ENCODE assay signal across 32 cellular contexts in genomic region chr3:73341272-73341671, GRCh38.
"Had no signal": no experiment of that assay in that cellular context is flagged by ENCODE, and none has a peak within 500 bp of the region (broad histone marks: within the 10 kb centered on the region; RNA-seq: fewer than 3 reads in every experiment).

No MANE protein-coding gene starts in this region.

- H3K4me1 ChIP-seq: ascending aorta, breast epithelium had no signal

- H3K27ac ChIP-seq: ascending aorta, breast epithelium, cardiac muscle cell, coronary artery, dorsolateral prefrontal cortex, WERI-Rb-1 had no signal

- DNase-seq: activated B cell treated with CpG ODN at 0.5 μM for 24 hours; activated CD4-positive, alpha-beta memory T cell treated with anti-CD3 and anti-CD28 coated beads for 36 hours; activated CD4-positive, alpha-beta T cell treated with anti-CD3 and anti-CD28 coated beads for 36 hours; activated CD4-positive, alpha-beta T cell treated with anti-CD3 and anti-CD28 coated beads, Interleukin-2, amount 10 ng/mL, durations not matched to agents 24 days and 14 days; activated CD8-positive, alpha-beta memory T cell treated with anti-CD3 and anti-CD28 coated beads, Interleukin-2, amount 10 ng/mL, durations not matched to agents 7 days and 5 days; activated CD8-positive, alpha-beta memory T cell treated with anti-CD3 and anti-CD28 coated beads, Interleukin-2, amount 50 U/mL, for 4 hours; activated CD8-positive, alpha-beta T cell treated with anti-CD3 and anti-CD28 coated beads, Interleukin-2, amount 10 ng/mL, durations not matched to agents 7 days and 5 days; activated gamma-delta T cell; activated naive CD4-positive, alpha-beta T cell; activated naive CD4-positive, alpha-beta T cell treated with anti-CD3 and anti-CD28 coated beads, Interleukin-2, amount 10 ng/mL, durations not matched to agents 7 days and 5 days; activated naive CD8-positive, alpha-beta T cell treated with anti-CD3 and anti-CD28 coated beads, Interleukin-2, amount 10 ng/mL, durations not matched to agents 7 days and 5 days; activated T-cell treated with anti-CD3 and anti-CD28 coated beads, Interleukin-2, amount 50 U/mL, for 1 hour; activated T-cell treated with anti-CD3 and anti-CD28 coated beads, Interleukin-2, amount 50 U/mL, for 72 hours; dorsolateral prefrontal cortex; effector memory CD4-positive, alpha-beta T cell; endodermal cell; foreskin fibroblast; T-helper 1 cell; T-helper 17 cell; T1000 had no signal

- H3K4me3 Mint-ChIP-seq: activated B cell treated with CpG ODN at 0.5 μM for 24 hours; activated CD4-positive, alpha-beta memory T cell treated with anti-CD3 and anti-CD28 coated beads for 36 hours; activated CD4-positive, alpha-beta T cell treated with anti-CD3 and anti-CD28 coated beads for 36 hours; activated CD4-positive, alpha-beta T cell treated with anti-CD3 and anti-CD28 coated beads, Interleukin-2, amount 10 ng/mL, durations not matched to agents 24 days and 14 days; activated CD8-positive, alpha-beta memory T cell treated with anti-CD3 and anti-CD28 coated beads, Interleukin-2, amount 10 ng/mL, durations not matched to agents 7 days and 5 days; activated CD8-positive, alpha-beta T cell treated with anti-CD3 and anti-CD28 coated beads, Interleukin-2, amount 10 ng/mL, durations not matched to agents 7 days and 5 days; activated naive CD4-positive, alpha-beta T cell treated with anti-CD3 and anti-CD28 coated beads, Interleukin-2, amount 10 ng/mL, durations not matched to agents 7 days and 5 days; activated naive CD8-positive, alpha-beta T cell treated with anti-CD3 and anti-CD28 coated beads, Interleukin-2, amount 10 ng/mL, durations not matched to agents 7 days and 5 days; activated T-cell treated with anti-CD3 and anti-CD28 coated beads, Interleukin-2, amount 50 U/mL, for 72 hours; brain; central memory CD8-positive, alpha-beta T cell; dendritic cell treated with granulocyte-macrophage colony-stimulating factor and Interleukin-4, amounts not matched to agents 40 ng/mL and 50 ng/mL, for 4 days; endodermal cell; T-helper 17 cell; T-helper 2 cell treated with Interferon-gamma antibody and Interleukin-4, amounts not matched to agents 5 μg/mL and 100 μg/mL, for 36 hours had no signal

- H3K27me3 ChIP-seq: ascending aorta, breast epithelium, cardiac muscle cell, dorsolateral prefrontal cortex had no signal

- H3K4me1 Mint-ChIP-seq: activated B cell treated with CpG ODN at 0.5 μM for 24 hours; activated CD4-positive, alpha-beta T cell treated with anti-CD3 and anti-CD28 coated beads for 36 hours; activated CD4-positive, alpha-beta T cell treated with anti-CD3 and anti-CD28 coated beads, Interleukin-2, amount 10 ng/mL, durations not matched to agents 24 days and 14 days; activated CD8-positive, alpha-beta memory T cell treated with anti-CD3 and anti-CD28 coated beads, Interleukin-2, amount 10 ng/mL, durations not matched to agents 7 days and 5 days; activated naive CD4-positive, alpha-beta T cell treated with anti-CD3 and anti-CD28 coated beads, Interleukin-2, amount 10 ng/mL, durations not matched to agents 7 days and 5 days; activated naive CD8-positive, alpha-beta T cell treated with anti-CD3 and anti-CD28 coated beads, Interleukin-2, amount 10 ng/mL, durations not matched to agents 7 days and 5 days; brain; central memory CD8-positive, alpha-beta T cell; T-helper 17 cell had no signal

- H3K27ac Mint-ChIP-seq: activated B cell treated with CpG ODN at 0.5 μM for 24 hours; activated CD4-positive, alpha-beta memory T cell treated with anti-CD3 and anti-CD28 coated beads for 36 hours; activated CD4-positive, alpha-beta T cell treated with anti-CD3 and anti-CD28 coated beads for 36 hours; activated CD4-positive, alpha-beta T cell treated with anti-CD3 and anti-CD28 coated beads, Interleukin-2, amount 10 ng/mL, durations not matched to agents 24 days and 14 days; activated CD8-positive, alpha-beta memory T cell treated with anti-CD3 and anti-CD28 coated beads, Interleukin-2, amount 10 ng/mL, durations not matched to agents 7 days and 5 days; activated CD8-positive, alpha-beta T cell treated with anti-CD3 and anti-CD28 coated beads, Interleukin-2, amount 10 ng/mL, durations not matched to agents 7 days and 5 days; activated naive CD4-positive, alpha-beta T cell treated with anti-CD3 and anti-CD28 coated beads, Interleukin-2, amount 10 ng/mL, durations not matched to agents 7 days and 5 days; activated naive CD4-positive, alpha-beta T cell treated with anti-CD3 and anti-CD28 coated beads, Interleukin-2, amount 50 U/mL, for 72 hours; activated naive CD8-positive, alpha-beta T cell treated with anti-CD3 and anti-CD28 coated beads, Interleukin-2, amount 10 ng/mL, durations not matched to agents 7 days and 5 days; activated T-cell treated with anti-CD3 and anti-CD28 coated beads, Interleukin-2, amount 50 U/mL, for 72 hours; dendritic cell treated with granulocyte-macrophage colony-stimulating factor and Interleukin-4, amounts not matched to agents 40 ng/mL and 50 ng/mL, for 4 days; endodermal cell; T-helper 17 cell; T-helper 2 cell treated with Interferon-gamma antibody and Interleukin-4, amounts not matched to agents 5 μg/mL and 100 μg/mL, for 36 hours had no signal

- H3K27me3 Mint-ChIP-seq: activated B cell treated with CpG ODN at 0.5 μM for 24 hours; activated CD4-positive, alpha-beta T cell treated with anti-CD3 and anti-CD28 coated beads, Interleukin-2, amount 10 ng/mL, durations not matched to agents 24 days and 14 days; activated CD8-positive, alpha-beta memory T cell treated with anti-CD3 and anti-CD28 coated beads, Interleukin-2, amount 10 ng/mL, durations not matched to agents 7 days and 5 days; activated naive CD4-positive, alpha-beta T cell treated with anti-CD3 and anti-CD28 coated beads, Interleukin-2, amount 10 ng/mL, durations not matched to agents 7 days and 5 days; activated naive CD8-positive, alpha-beta T cell treated with anti-CD3 and anti-CD28 coated beads, Interleukin-2, amount 10 ng/mL, durations not matched to agents 7 days and 5 days; central memory CD8-positive, alpha-beta T cell; T-helper 17 cell had no signal

- H3K36me3 Mint-ChIP-seq: activated CD4-positive, alpha-beta memory T cell treated with anti-CD3 and anti-CD28 coated beads for 36 hours; activated CD8-positive, alpha-beta memory T cell treated with anti-CD3 and anti-CD28 coated beads, Interleukin-2, amount 10 ng/mL, durations not matched to agents 7 days and 5 days; activated naive CD4-positive, alpha-beta T cell treated with anti-CD3 and anti-CD28 coated beads, Interleukin-2, amount 10 ng/mL, durations not matched to agents 7 days and 5 days; activated naive CD4-positive, alpha-beta T cell treated with anti-CD3 and anti-CD28 coated beads, Interleukin-2, amount 50 U/mL, for 72 hours; activated naive CD8-positive, alpha-beta T cell treated with anti-CD3 and anti-CD28 coated beads, Interleukin-2, amount 10 ng/mL, durations not matched to agents 7 days and 5 days had no signal

- ATAC-seq: activated CD4-positive, alpha-beta T cell treated with anti-CD3 and anti-CD28 coated beads for 36 hours; activated CD4-positive, CD25-positive, alpha-beta regulatory T cell treated with anti-CD3 and anti-CD28 coated beads, Interleukin-2, amount 50 U/mL, for 24 hours; activated CD8-positive, alpha-beta memory T cell treated with anti-CD3 and anti-CD28 coated beads, Interleukin-2, amount 10 ng/mL, durations not matched to agents 7 days and 5 days; activated CD8-positive, alpha-beta T cell treated with anti-CD3 and anti-CD28 coated beads, Interleukin-2, amount 10 ng/mL, durations not matched to agents 7 days and 5 days; activated naive CD4-positive, alpha-beta T cell treated with anti-CD3 and anti-CD28 coated beads, Interleukin-2, amount 50 U/mL, for 72 hours; activated T-cell treated with anti-CD3 and anti-CD28 coated beads, Interleukin-2, amount 50 U/mL, for 72 hours; esophagus mucosa; T-helper 17 cell had no signal

- H3K4me3 ChIP-seq: ascending aorta, breast epithelium, cardiac muscle cell, coronary artery, dorsolateral prefrontal cortex had no signal

- H3K9me3 Mint-ChIP-seq: activated B cell treated with CpG ODN at 0.5 μM for 24 hours; activated CD4-positive, alpha-beta T cell treated with anti-CD3 and anti-CD28 coated beads, Interleukin-2, amount 10 ng/mL, durations not matched to agents 24 days and 14 days; activated naive CD4-positive, alpha-beta T cell treated with anti-CD3 and anti-CD28 coated beads, Interleukin-2, amount 50 U/mL, for 72 hours; activated naive CD8-positive, alpha-beta T cell treated with anti-CD3 and anti-CD28 coated beads, Interleukin-2, amount 10 ng/mL, durations not matched to agents 7 days and 5 days; T-helper 2 cell treated with Interferon-gamma antibody and Interleukin-4, amounts not matched to agents 5 μg/mL and 100 μg/mL, for 36 hours had no signal

- H3K36me3 ChIP-seq: ascending aorta, breast epithelium, cardiac muscle cell, WERI-Rb-1 had no signal
